9 cellular contexts compared by ENCODE assay signal in the genomic region with DNA sequence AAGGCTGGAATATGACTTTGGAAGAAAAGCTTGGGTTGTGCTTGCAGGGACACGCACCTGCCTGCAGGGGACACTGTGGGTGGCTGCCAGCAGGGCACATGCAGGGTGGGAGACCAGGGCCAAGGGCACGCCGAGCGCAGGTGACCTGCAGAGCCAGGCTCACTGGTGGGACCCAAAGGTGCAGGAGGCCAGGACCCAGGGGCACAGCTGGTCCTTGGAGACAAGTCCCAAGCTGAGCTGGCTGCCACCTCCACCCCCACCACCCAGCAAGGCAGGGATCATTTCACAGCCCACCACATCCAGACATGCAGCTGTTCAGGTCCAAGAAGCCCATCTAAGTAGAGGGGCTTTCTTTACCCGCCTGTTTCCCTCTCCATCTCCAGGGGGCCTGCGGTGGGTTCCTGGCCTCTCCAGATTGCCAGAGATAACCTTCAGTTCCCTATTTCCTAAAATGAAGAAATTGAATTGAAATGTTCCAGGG. TPM values are rescaled to one million over a fixed set of nuclear protein-coding genes. Genes with fewer than 3 reads are reported as not detected.
A peak's percentile ranks its signal among the peaks of the same experiment; 100 is the strongest.
DNase-seq lines count a peak whose midpoint lies in the region; ATAC-seq and TF ChIP-seq lines count a peak whose summit lies in the region.
"Had no signal": no experiment of that assay in that cellular context is flagged by ENCODE, and none has a peak within 500 bp of the region (broad histone marks: within the 10 kb centered on the region; RNA-seq: fewer than 3 reads in every experiment).

No MANE protein-coding gene starts in this region.

- no peaks in the 10 kb centered on the region for H3K9me2 ChIP-seq in DOHH2 (replicated peaks; ENCODE audit: control insufficient read depth, low read length)

- peak; percentile 69 for TF ChIP-seq RAD21 in Ishikawa (IDR thresholded peaks at IDR 0.05; ENCODE audit: low read depth)

- TF ChIP-seq CTCF in DOHH2 (IDR thresholded peaks at IDR 0.05; ENCODE audit: low read depth, low read length, poor library complexity, severe bottlenecking) (peak; percentile 96), choroid plexus epithelial cell (conservative IDR thresholded peaks at IDR 0.05; ENCODE audit: low read depth, low read length) (peak; percentile 71), mucosa of descending colon (IDR thresholded peaks at IDR 0.05) (peak; percentile 55)

- intact Hi-C loops in mucosa of descending colon (cut with DNase I, micrococcal nuclease) = no loop called here

- H4K20me1 ChIP-seq in DOHH2 (ENCODE audit: control insufficient read depth, insufficient read depth, low read depth, low read length) = no peaks in the 10 kb centered on the region

- no peaks in the 10 kb centered on the region for H3K79me2 ChIP-seq in DOHH2 (ENCODE audit: control insufficient read depth, low read length)

- H3K27me3 ChIP-seq in DOHH2 (ENCODE audit: control insufficient read depth, low read length) = no peaks in the 10 kb centered on the region

- H3F3A ChIP-seq in DOHH2 (ENCODE audit: control insufficient read depth, insufficient read depth) = peaks cover 40% of the 10 kb centered on the region

- no peak overlapping the region for H3K27ac ChIP-seq in DOHH2 (ENCODE audit: low read depth, low read length)

- DNase-seq in choroid plexus epithelial cell (ENCODE audit: low read depth) = no peak
- DNase-seq in mucosa of descending colon = peak in 1 of 3 donors; percentile 55
- no peak for DNase-seq in DMS79 (lab: John Stamatoyannopoulos, UW)
- DNase-seq in T-helper 2 cell = no peak
- DNase-seq in glomerular visceral epithelial cell (ENCODE audit: extremely low spot score) = no peak
- no peak for DNase-seq in hippocampal formation (lab: John Stamatoyannopoulos, UW)
- DNase-seq: NCI-H1048 had no signal

- TF ChIP-seq EP300 in Ishikawa (IDR thresholded peaks at IDR 0.05; ENCODE audit: borderline replicate concordance) = no peak

- H3K4me3 ChIP-seq in DOHH2 (ENCODE audit: low read length) = no peak overlapping the region
- H3K4me3 ChIP-seq in choroid plexus epithelial cell (ENCODE audit: low read depth, low read length) = no peak overlapping the region
- H3K4me3 ChIP-seq in mucosa of descending colon = no peak overlapping the region

- H3K4me1 ChIP-seq in DOHH2 (ENCODE audit: control insufficient read depth, low read length) (peaks cover 88% of the 10 kb centered on the region), mucosa of descending colon (ENCODE audit: low read depth) (no peaks in the 10 kb centered on the region)

- H3K4me2 ChIP-seq in DOHH2 (ENCODE audit: low read length) = no peak overlapping the region; the same call in 1 of the 2 replicates

- H3K36me3 ChIP-seq in DOHH2 (ENCODE audit: control insufficient read depth, low read length) (no peaks in the 10 kb centered on the region), mucosa of descending colon (ENCODE audit: low read depth) (no peaks in the 10 kb centered on the region)

- H3K9me3 ChIP-seq in DOHH2 (ENCODE audit: control insufficient read depth, insufficient read depth, low read length) = no peaks in the 10 kb centered on the region
- no peaks in the 10 kb centered on the region for H3K9me3 ChIP-seq in mucosa of descending colon

- ATAC-seq in mucosa of descending colon = peak; percentile 55

TF ChIP-seq in Ishikawa, 13 proteins besides CTCF, POLR2A, EP300 and RAD21:
- TF ChIP-seq REST (IDR thresholded peaks at IDR 0.05; ENCODE audit: low read depth) = no peak
- no peak for TF ChIP-seq YY1 (IDR thresholded peaks at IDR 0.05; ENCODE audit: low read depth)
- no peak for TF ChIP-seq CREB1 (IDR thresholded peaks at IDR 0.05; ENCODE audit: low read depth)
- TF ChIP-seq TEAD4 (IDR thresholded peaks at IDR 0.05) = no peak
- no peak for TF ChIP-seq TCF12 (IDR thresholded peaks at IDR 0.05; ENCODE audit: low read depth)
- no peak for TF ChIP-seq ZBTB7A (IDR thresholded peaks at IDR 0.05; ENCODE audit: low read depth)
- TF ChIP-seq TAF1 (IDR thresholded peaks at IDR 0.05; ENCODE audit: low read depth) = no peak
- no peak for TF ChIP-seq EGR1 (IDR thresholded peaks at IDR 0.05)
- TF ChIP-seq, protein P1, sequence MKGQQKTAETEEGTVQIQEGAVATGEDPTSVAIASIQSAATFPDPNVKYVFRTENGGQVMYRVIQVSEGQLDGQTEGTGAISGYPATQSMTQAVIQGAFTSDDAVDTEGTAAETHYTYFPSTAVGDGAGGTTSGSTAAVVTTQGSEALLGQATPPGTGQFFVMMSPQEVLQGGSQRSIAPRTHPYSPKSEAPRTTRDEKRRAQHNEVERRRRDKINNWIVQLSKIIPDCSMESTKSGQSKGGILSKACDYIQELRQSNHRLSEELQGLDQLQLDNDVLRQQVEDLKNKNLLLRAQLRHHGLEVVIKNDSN (IDR thresholded peaks at IDR 0.05) = no peak
- no peak for TF ChIP-seq CEBPB (IDR thresholded peaks at IDR 0.05)
- no peak for TF ChIP-seq FOXM1 (IDR thresholded peaks at IDR 0.05; ENCODE audit: borderline replicate concordance, low read depth)
- no peak for TF ChIP-seq NFIC (IDR thresholded peaks at IDR 0.05)
- no peak for TF ChIP-seq MAX (IDR thresholded peaks at IDR 0.05)
TF ChIP-seq in Ishikawa: peak in this region for 0.

RNA-seq across cellular contexts. Expression of gene CLIP2, which starts 13.8 kb away (rescaled TPM):
- 10 to 100 TPM; 57.6 to 77.7 (median 67.1) TPM for total RNA-seq in mucosa of descending colon

RNA-seq across cellular contexts. Expression of gene RFC2, which starts 21.2 kb away (rescaled TPM):
- total RNA-seq in mucosa of descending colon = 10 to 100 TPM; 14.8 to 23.7 (median 15.9) TPM
